In genomic region chr18:42011053-42011452, GRCh38 we compare ENCODE assay signal across 11 cellular contexts. TPM values are rescaled to one million over a fixed set of nuclear protein-coding genes. Genes with fewer than 3 reads are reported as not detected.
DNase-seq lines count a peak whose midpoint lies in the region; ATAC-seq, FAIRE-seq and TF ChIP-seq lines count a peak whose summit lies in the region.
"Had no signal": no experiment of that assay in that cellular context is flagged by ENCODE, and none has a peak within 500 bp of the region (broad histone marks: within the 10 kb centered on the region; RNA-seq: fewer than 3 reads in every experiment).

No MANE protein-coding gene starts in this region.

- TF ChIP-seq POLR2A in breast epithelium (IDR thresholded peaks at IDR 0.05) = no peak

- no peak for FAIRE-seq in RCC 7860 (lab: Jason Lieb, UNC)
- FAIRE-seq: keratinocyte had no signal

- peak; percentile 100 for ATAC-seq in GM18870 (IDR thresholded peaks at IDR 0.05; ENCODE audit: unreplicated experiment)
- ATAC-seq in GM21367 (IDR thresholded peaks at IDR 0.05; ENCODE audit: unreplicated experiment) = peak; percentile 99
- peak; percentile 98 for ATAC-seq in HG02970 (IDR thresholded peaks at IDR 0.05; ENCODE audit: low FRiP score, unreplicated experiment)
- peak; percentile 99 for ATAC-seq in HG03575 (IDR thresholded peaks at IDR 0.05; ENCODE audit: extremely low read depth, insufficient number of reproducible peaks, low FRiP score, unreplicated experiment)

- H3K27ac ChIP-seq in breast epithelium (no peak overlapping the region), right atrium auricular region (no peak overlapping the region)
- H3K27ac ChIP-seq: neural progenitor cell had no signal

- intact Hi-C loops in breast epithelium (cut with DNase I; ENCODE audit: low total_unique reads) = no loop called here

- H3K9me3 ChIP-seq in breast epithelium = no peaks in the 10 kb centered on the region
- no peaks in the 10 kb centered on the region for H3K9me3 ChIP-seq in right atrium auricular region

- no peaks in the 10 kb centered on the region for H3K27me3 ChIP-seq in breast epithelium
- no peaks in the 10 kb centered on the region for H3K27me3 ChIP-seq in right atrium auricular region
- H3K27me3 ChIP-seq: neural progenitor cell had no signal

- no peak for TF ChIP-seq CTCF in breast epithelium (IDR thresholded peaks at IDR 0.05)
- no peak for TF ChIP-seq CTCF in right atrium auricular region (IDR thresholded peaks at IDR 0.05)

- DNase-seq in breast epithelium (ENCODE audit: low spot score in 2 of 2) (no peak), right atrium auricular region (ENCODE audit: low spot score) (no peak), RCC 7860 (ENCODE audit: low spot score) (no peak)
- DNase-seq: cerebellar nuclear complex, NCI-H2171 had no signal

- H3K36me3 ChIP-seq in breast epithelium (no peaks in the 10 kb centered on the region), right atrium auricular region (peaks cover 45% of the 10 kb centered on the region)
- H3K36me3 ChIP-seq: neural progenitor cell had no signal

- H3K4me3 ChIP-seq in breast epithelium (no peak overlapping the region), right atrium auricular region (no peak overlapping the region)
- H3K4me3 ChIP-seq: neural progenitor cell had no signal

- no peaks in the 10 kb centered on the region for H3K4me1 ChIP-seq in breast epithelium
- no peaks in the 10 kb centered on the region for H3K4me1 ChIP-seq in right atrium auricular region
- H3K4me1 ChIP-seq: neural progenitor cell had no signal

RNA-seq across cellular contexts. Expression of gene PIK3C3, which starts 56.0 kb away (rescaled TPM):
- total RNA-seq in breast epithelium = 10 to 100 TPM; 33.4 to 70.4 (median 45.9) TPM
- total RNA-seq in right atrium auricular region = 10 to 100 TPM; 17.9 to 32.2 TPM
